Comparison of ENCODE assay signal across 8 cellular contexts in the genomic region with DNA sequence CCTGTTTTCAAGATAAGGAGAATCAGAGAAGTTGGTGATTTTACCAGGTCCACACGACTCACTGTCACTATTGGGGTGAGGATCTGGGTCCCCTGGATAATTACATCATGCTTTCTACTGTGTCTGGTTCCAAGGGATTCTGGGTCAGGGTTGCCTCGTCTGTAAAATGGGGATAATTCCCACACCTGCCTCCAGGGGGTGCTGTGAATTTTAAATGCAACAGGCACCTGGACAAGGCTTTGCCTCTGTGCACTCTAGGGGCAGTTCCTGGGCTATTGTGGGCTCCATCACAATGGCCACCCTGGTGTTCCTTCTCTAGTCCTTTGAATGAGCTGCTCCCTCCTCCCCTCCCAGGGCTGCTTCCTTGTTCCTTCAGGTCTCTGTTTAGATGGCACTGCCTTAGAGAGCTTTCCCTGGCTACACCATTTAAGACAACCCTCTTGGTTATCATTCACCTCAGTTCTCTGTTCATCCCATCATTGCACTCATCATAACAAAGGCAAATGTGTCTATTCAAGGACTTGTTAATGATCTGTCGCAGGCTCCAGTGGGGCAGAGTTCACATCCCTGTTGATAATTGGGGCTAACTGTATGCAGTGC.
DNase-seq lines count a peak whose midpoint lies in the region; ATAC-seq and TF ChIP-seq lines count a peak whose summit lies in the region.

No MANE protein-coding gene starts in this region.

- no peaks in the 10 kb centered on the region for H3K9me3 ChIP-seq in OCI-LY3 (ENCODE audit: insufficient read depth, low read length)

- H3K27ac ChIP-seq in OCI-LY3 (ENCODE audit: low read length) = no peak overlapping the region

- no peaks in the 10 kb centered on the region for H3K27me3 Mint-ChIP-seq in activated naive CD8-positive, alpha-beta T cell treated with anti-CD3 and anti-CD28 coated beads for 36 hours

- CTCF ChIA-PET in AG04449 (lab: Yijun Ruan, JAX) = interaction anchor here (0.6 to 1.7 kb wide), 10 partner anchors 9 to 281 kb away, joined by 3 to 10 read pairs (median 3); no protein-coding TSS in a partner anchor

- H2AFZ ChIP-seq in OCI-LY3 (ENCODE audit: low read depth, low read length) = no peak overlapping the region

- H3K9me3 Mint-ChIP-seq in activated naive CD8-positive, alpha-beta T cell treated with anti-CD3 and anti-CD28 coated beads for 36 hours = no peaks in the 10 kb centered on the region

- POLR2A ChIA-PET in AG04449 (lab: Yijun Ruan, JAX) = no interaction called here

- H3K9ac ChIP-seq in OCI-LY3 (ENCODE audit: low read length) = no peak overlapping the region

- H3K4me2 ChIP-seq in OCI-LY3 (ENCODE audit: low read length) = no peak overlapping the region

- no peak for DNase-seq in AG04449 (ENCODE audit: low read depth, low spot score)
- peak; percentile 51 for DNase-seq in activated naive CD8-positive, alpha-beta T cell treated with anti-CD3 and anti-CD28 coated beads for 36 hours
- peak; percentile 83 for DNase-seq in iPS DF 4.7 (ENCODE audit: extremely low read depth, low spot score)
- peak; percentile 56 to 70 for DNase-seq in stimulated activated CD4-positive, alpha-beta T cell treated with anti-CD3 and anti-CD28 coated beads, Interleukin-2, amount 100 ng/mL, for 24 hours

- no peaks in the 10 kb centered on the region for H3K4me1 ChIP-seq in OCI-LY3 (ENCODE audit: low read length)

- TF ChIP-seq CTCF in AG04449 (IDR thresholded peaks at IDR 0.05; ENCODE audit: insufficient read depth, low read length, missing control alignments) (peak; percentile 28), GM12872 (IDR thresholded peaks at IDR 0.05; ENCODE audit: insufficient read depth, low read depth, low read length) (peak; percentile 82), OCI-LY3 (IDR thresholded peaks at IDR 0.05; ENCODE audit: low read depth, low read length) (peak; percentile 82)

- no peaks in the 10 kb centered on the region for H3K79me2 ChIP-seq in OCI-LY3 (ENCODE audit: low read length)

- no peaks in the 10 kb centered on the region for H3K36me3 Mint-ChIP-seq in activated naive CD8-positive, alpha-beta T cell treated with anti-CD3 and anti-CD28 coated beads for 36 hours

- H3K27ac Mint-ChIP-seq in activated naive CD8-positive, alpha-beta T cell treated with anti-CD3 and anti-CD28 coated beads for 36 hours = no peak overlapping the region

- H3K4me3 Mint-ChIP-seq in activated naive CD8-positive, alpha-beta T cell treated with anti-CD3 and anti-CD28 coated beads for 36 hours = no peak overlapping the region

- no peak for ATAC-seq in GM18498 (IDR thresholded peaks at IDR 0.05; ENCODE audit: unreplicated experiment)
- ATAC-seq in GM18861 (IDR thresholded peaks at IDR 0.05; ENCODE audit: unreplicated experiment) = no peak

- H3K4me3 ChIP-seq in AG04449 (ENCODE audit: low read depth, low read length) = no peak overlapping the region
- no peak overlapping the region for H3K4me3 ChIP-seq in OCI-LY3 (ENCODE audit: low read length)

- H4K20me1 ChIP-seq in OCI-LY3 (ENCODE audit: insufficient read depth, low read length) = no peaks in the 10 kb centered on the region

- H3K4me1 Mint-ChIP-seq in activated naive CD8-positive, alpha-beta T cell treated with anti-CD3 and anti-CD28 coated beads for 36 hours = no peaks in the 10 kb centered on the region

- no peaks in the 10 kb centered on the region for H3K36me3 ChIP-seq in OCI-LY3 (replicated peaks; ENCODE audit: low read depth, low read length)

- H3K27me3 ChIP-seq in OCI-LY3 (ENCODE audit: low read depth, low read length) = peaks cover 35% of the 10 kb centered on the region

Comparison
In these comparisons a context has a peak if more than half of its experiments do, and no peak if none do; other contexts are left out.
1. CTCF ChIP-seq: peak in every context shown above with its lines; median percentile 82 in GM12872; 82 in OCI-LY3; 28 in AG04449.